ENCODE assay signal across 19 cellular contexts in genomic region chrX:97372006-97372766, GRCh38.
"Had no signal": no experiment of that assay in that cellular context is flagged by ENCODE, and none has a peak within 500 bp of the region (broad histone marks: within the 10 kb centered on the region; RNA-seq: fewer than 3 reads in every experiment).

No MANE protein-coding gene starts in this region.

- H3K4me3 Mint-ChIP-seq: activated T-helper 1 cell treated with anti-CD3 and anti-CD28 coated beads, Interleukin-12 subunit alpha, Interleukin-12 subunit beta, Interleukin-2, Interleukin-4 antibody, amounts not matched to agents 30 ng/mL and 10 ng/mL and 1 ng/mL, durations not matched to agents 14 hours and 24 hours and 36 hours; memory B cell; natural killer cell; stimulated activated memory B cell treated with anti-CD40 and anti-IgM and Interleukin-4, amounts not matched to agents 10 μg/mL and 1 μg/mL and 100 μg/mL, for 72 hours had no signal

- H3K36me3 Mint-ChIP-seq: natural killer cell; stimulated activated memory B cell treated with anti-CD40 and anti-IgM and Interleukin-4, amounts not matched to agents 10 μg/mL and 1 μg/mL and 100 μg/mL, for 72 hours had no signal

- H3K27ac ChIP-seq: ascending aorta, breast epithelium, esophagus squamous epithelium, left ventricle myocardium inferior, right atrium auricular region, tibial nerve, vagina had no signal

- H3K27ac Mint-ChIP-seq: activated T-helper 1 cell treated with anti-CD3 and anti-CD28 coated beads, Interleukin-12 subunit alpha, Interleukin-12 subunit beta, Interleukin-2, Interleukin-4 antibody, amounts not matched to agents 30 ng/mL and 10 ng/mL and 1 ng/mL, durations not matched to agents 14 hours and 24 hours and 36 hours; memory B cell; natural killer cell; stimulated activated memory B cell treated with anti-CD40 and anti-IgM and Interleukin-4, amounts not matched to agents 10 μg/mL and 1 μg/mL and 100 μg/mL, for 72 hours had no signal

- H3K4me1 ChIP-seq: ascending aorta, breast epithelium, esophagus squamous epithelium, left ventricle myocardium inferior, right atrium auricular region, tibial nerve, vagina had no signal

- H3K36me3 ChIP-seq: ascending aorta, breast epithelium, esophagus squamous epithelium, left ventricle myocardium inferior, right atrium auricular region, tibial nerve, vagina had no signal

- H3K4me1 Mint-ChIP-seq: natural killer cell had no signal

- H3K9me3 Mint-ChIP-seq: activated T-helper 1 cell treated with anti-CD3 and anti-CD28 coated beads, Interleukin-12 subunit alpha, Interleukin-12 subunit beta, Interleukin-2, Interleukin-4 antibody, amounts not matched to agents 30 ng/mL and 10 ng/mL and 1 ng/mL, durations not matched to agents 14 hours and 24 hours and 36 hours; memory B cell; natural killer cell; stimulated activated memory B cell treated with anti-CD40 and anti-IgM and Interleukin-4, amounts not matched to agents 10 μg/mL and 1 μg/mL and 100 μg/mL, for 72 hours had no signal

- H3K27me3 ChIP-seq: ascending aorta, esophagus squamous epithelium, right atrium auricular region, vagina had no signal

- DNase-seq: activated naive CD4-positive, alpha-beta T cell treated with Interleukin-2 at 50 U/mL for 16 hours; cerebellar nuclear complex; effector CD8-positive, alpha-beta T cell; esophagus squamous epithelium; hippocampal formation; left ventricle myocardium inferior; natural killer cell; nucleus accumbens; posterior cingulate gyrus; stimulated activated CD4-positive, alpha-beta T cell treated with anti-CD3 and anti-CD28 coated beads, Interleukin-2, amount 100 ng/mL, for 48 hours had no signal

- H3K27me3 Mint-ChIP-seq: memory B cell; stimulated activated memory B cell treated with anti-CD40 and anti-IgM and Interleukin-4, amounts not matched to agents 10 μg/mL and 1 μg/mL and 100 μg/mL, for 72 hours had no signal

- H3K4me3 ChIP-seq: ascending aorta, breast epithelium, esophagus squamous epithelium, left ventricle myocardium inferior, right atrium auricular region, tibial nerve, vagina had no signal

- ATAC-seq: activated CD4-positive, CD25-positive, alpha-beta regulatory T cell treated with anti-CD3 and anti-CD28 coated beads, Interleukin-2, amount 50 U/mL, for 24 hours; natural killer cell; stimulated activated memory B cell treated with anti-CD40 and anti-IgM and Interleukin-4, amounts not matched to agents 10 μg/mL and 1 μg/mL and 100 μg/mL, for 72 hours had no signal

- H3K9me3 ChIP-seq: ascending aorta, breast epithelium, esophagus squamous epithelium, left ventricle myocardium inferior, right atrium auricular region, tibial nerve, vagina had no signal
